Comparison of ENCODE assay signal across 20 cellular contexts in genomic region chr15:34147371-34148140, GRCh38. TPM values are rescaled to one million over a fixed set of nuclear protein-coding genes. Genes with fewer than 3 reads are reported as not detected.
DNase-seq lines count a peak whose midpoint lies in the region; ATAC-seq, FAIRE-seq and TF ChIP-seq lines count a peak whose summit lies in the region.
"Had no signal": no experiment of that assay in that cellular context is flagged by ENCODE, and none has a peak within 500 bp of the region (broad histone marks: within the 10 kb centered on the region; RNA-seq: fewer than 3 reads in every experiment).

No MANE protein-coding gene starts in this region.

- WGBS in mesenchymal stem cell: 83% methylated on average over 2 of the region's 6 CpGs

- H2BK120ac ChIP-seq in mesenchymal stem cell (ENCODE audit: low read depth, low read length): no peak overlapping the region

- H3K4me3 Mint-ChIP-seq in neural progenitor cell: no peak overlapping the region

- FAIRE-seq in endothelial cell of umbilical vein (lab: Jason Lieb, UNC): peak; percentile 68
- FAIRE-seq: colon, GM12878 had no signal

- POLR2A ChIA-PET in endothelial cell of umbilical vein (lab: Charles Lee): interaction anchor here (0.6 kb wide), 1 partner anchor 188 kb away, joined by 3 read pairs; no protein-coding TSS in a partner anchor

- intact Hi-C loops in endothelial cell of umbilical vein (cut with micrococcal nuclease): loop anchor here (2.0 kb wide), 1 partner anchor 63 kb away; the partner anchor contains the start of gene KATNBL1

- dilution Hi-C loops in endothelial cell of umbilical vein (cut with MboI; ENCODE audit: extremely low pct_ligation_motif_present, low sequenced_read_pairs): no loop called here

- no peaks in the 10 kb centered on the region for H3K4me1 Mint-ChIP-seq in neural progenitor cell

- no TSS peak for BruUV-seq in endothelial cell of umbilical vein (replicated peaks; lab: Mats Ljungman, UMichigan)

- H3K27ac Mint-ChIP-seq in neural progenitor cell: no peak overlapping the region

- H3K36me3 Mint-ChIP-seq in neural progenitor cell: peaks cover 25% of the 10 kb centered on the region

- no peaks in the 10 kb centered on the region for H3K9me3 ChIP-seq in SJSA1 (replicated peaks)
- no peaks in the 10 kb centered on the region for H3K9me3 ChIP-seq in endothelial cell of umbilical vein (replicated peaks; ENCODE audit: control insufficient read depth, insufficient read depth, low read length)
- no peaks in the 10 kb centered on the region for H3K9me3 ChIP-seq in mesenchymal stem cell (ENCODE audit: control insufficient read depth, low read length)
- no peaks in the 10 kb centered on the region for H3K9me3 ChIP-seq in neural progenitor cell (ENCODE audit: low read depth)

- no peak for ATAC-seq in GM19351 (IDR thresholded peaks at IDR 0.05; ENCODE audit: unreplicated experiment)
- ATAC-seq: GM12878 had no signal

- H3K27ac ChIP-seq in SJSA1: peak overlapping the region; percentile 29
- H3K27ac ChIP-seq in endothelial cell of umbilical vein (ENCODE audit: insufficient read depth, low read depth, low read length): peak overlapping the region; percentile 34
- no peak overlapping the region for H3K27ac ChIP-seq in mesenchymal stem cell (ENCODE audit: low read length, poor library complexity, severe bottlenecking)
- H3K27ac ChIP-seq in neural progenitor cell: no peak overlapping the region
- H3K27ac ChIP-seq: parathyroid adenoma, PC-9, SK-N-MC had no signal

- CTCF ChIA-PET in endothelial cell of umbilical vein (lab: Charles Lee): interaction anchor here (0.7 to 1.7 kb wide), 2 partner anchors 62 to 948 kb away, joined by 4 to 5 read pairs; partner anchors contain the start of gene KATNBL1

- H3K4me3 ChIP-seq in SJSA1 (no peak overlapping the region), endothelial cell of umbilical vein (replicated peaks in 1 of 3; ENCODE audit: insufficient read depth in 1 of 3, low read depth in 1 of 3, low read length in 3 of 3) (no peak overlapping the region), mesenchymal stem cell (ENCODE audit: insufficient read depth in 1 of 2, low read depth in 1 of 2, low read length in 2 of 2) (no peak overlapping the region), neural progenitor cell (no peak overlapping the region)
- H3K4me3 ChIP-seq: GM12878, PC-9, SK-N-MC had no signal

- no peak overlapping the region for H2BK15ac ChIP-seq in mesenchymal stem cell (ENCODE audit: low read depth, poor library complexity, severe bottlenecking)

- H2AFZ ChIP-seq in endothelial cell of umbilical vein (ENCODE audit: low read depth, low read length) (no peak overlapping the region), mesenchymal stem cell (ENCODE audit: low read depth, low read length) (no peak overlapping the region), neural progenitor cell (replicated peaks) (no peak overlapping the region)
- H2AFZ ChIP-seq: parathyroid adenoma, PC-9 had no signal

- H3K4me1 ChIP-seq in SJSA1 (replicated peaks): peaks cover 15% of the 10 kb centered on the region
- peaks cover 15% of the 10 kb centered on the region for H3K4me1 ChIP-seq in endothelial cell of umbilical vein (ENCODE audit: control insufficient read depth, extremely low read depth, insufficient read depth, low read length)
- no peaks in the 10 kb centered on the region for H3K4me1 ChIP-seq in mesenchymal stem cell (ENCODE audit: control insufficient read depth, insufficient read depth, low read depth, low read length)
- H3K4me1 ChIP-seq in neural progenitor cell: no peaks in the 10 kb centered on the region
- H3K4me1 ChIP-seq: parathyroid adenoma had no signal

- TF ChIP-seq CTCF in endothelial cell of umbilical vein (IDR thresholded peaks at IDR 0.05; ENCODE audit: extremely low read depth in 1 of 2, insufficient read depth in 1 of 2, low read depth in 1 of 2, low read length in 2 of 2) (no peak), neural progenitor cell (IDR thresholded peaks at IDR 0.05) (no peak)

- no peak overlapping the region for H4K91ac ChIP-seq in mesenchymal stem cell (ENCODE audit: low read length)

- no peak overlapping the region for H3K14ac ChIP-seq in mesenchymal stem cell (ENCODE audit: low read length in 2 of 2)

- H2BK5ac ChIP-seq in mesenchymal stem cell (ENCODE audit: low read depth, low read length, poor library complexity, severe bottlenecking): no peak overlapping the region

- H3K27me3 ChIP-seq in SJSA1 (replicated peaks) (no peaks in the 10 kb centered on the region), endothelial cell of umbilical vein (ENCODE audit: control insufficient read depth in 2 of 2, insufficient read depth in 2 of 2, low read length in 2 of 2) (no peaks in the 10 kb centered on the region), mesenchymal stem cell (ENCODE audit: control insufficient read depth in 1 of 2, insufficient read depth in 1 of 2, low read length in 2 of 2) (no peaks in the 10 kb centered on the region), neural progenitor cell (no peaks in the 10 kb centered on the region)

- no peak overlapping the region for H2BK12ac ChIP-seq in mesenchymal stem cell (ENCODE audit: low read length in 2 of 2)

- no peak overlapping the region for H3K18ac ChIP-seq in mesenchymal stem cell (ENCODE audit: low read depth in 1 of 2, low read length in 2 of 2)

- no peaks in the 10 kb centered on the region for H3K9me3 Mint-ChIP-seq in neural progenitor cell

- H2AK5ac ChIP-seq in mesenchymal stem cell (ENCODE audit: low read length, severe bottlenecking): no peak overlapping the region

- no peaks in the 10 kb centered on the region for H3F3A ChIP-seq in neural progenitor cell (ENCODE audit: low read depth)

- no peaks in the 10 kb centered on the region for H3K9me1 ChIP-seq in endothelial cell of umbilical vein (replicated peaks; ENCODE audit: control insufficient read depth, extremely low read depth, insufficient read depth, low read length)

- H3K9ac ChIP-seq in endothelial cell of umbilical vein (replicated peaks; ENCODE audit: extremely low read depth, insufficient read depth, low read length) (peak overlapping the region; percentile 31), mesenchymal stem cell (ENCODE audit: low read length) (no peak overlapping the region), neural progenitor cell (no peak overlapping the region)
- H3K9ac ChIP-seq: parathyroid adenoma had no signal

- no peaks in the 10 kb centered on the region for H3K27me3 Mint-ChIP-seq in neural progenitor cell (ENCODE audit: insufficient read depth, low read depth)

- H3K4ac ChIP-seq in mesenchymal stem cell (ENCODE audit: low read depth in 1 of 2, low read length in 2 of 2): no peak overlapping the region

- peak overlapping the region; percentile 64 for H3K4me2 ChIP-seq in endothelial cell of umbilical vein (ENCODE audit: insufficient read depth, low read length)
- no peak overlapping the region for H3K4me2 ChIP-seq in mesenchymal stem cell (ENCODE audit: low read length, poor library complexity, severe bottlenecking)
- H3K4me2 ChIP-seq in neural progenitor cell: no peak overlapping the region
- H3K4me2 ChIP-seq: PC-9 had no signal

- peak; percentile 3 for DNase-seq in EL
- DNase-seq in SJSA1 (ENCODE audit: low read depth in 1 of 2, low spot score in 2 of 2): peak in 1 of 2 experiments; percentile 56
- DNase-seq in endothelial cell of umbilical vein (ENCODE audit: low read depth, low spot score): peak; percentile 81
- peak; percentile 17 for DNase-seq in mesenchymal stem cell
- DNase-seq in neural progenitor cell (ENCODE audit: low spot score): no peak
- no peak for DNase-seq in midbrain (lab: John Stamatoyannopoulos, UW)
- DNase-seq in NCI-H82 (lab: John Stamatoyannopoulos, UW): no peak
- DNase-seq: activated CD4-positive, CD25-positive, alpha-beta regulatory T cell treated with anti-CD3 and anti-CD28 coated beads, Interleukin-2, amount 50 U/mL, for 72 hours; activated gamma-delta T cell; AML-193; GF-D8; NCI-H748 treated with DMSO at 0.1 percent for 48 hours; stimulated activated CD4-positive, alpha-beta T cell treated with anti-CD3 and anti-CD28 coated beads, Interleukin-4, amount 100 ng/mL, for 24 hours; T1000 had no signal

- H4K20me1 ChIP-seq in endothelial cell of umbilical vein (replicated peaks; ENCODE audit: control insufficient read depth, extremely low read depth, insufficient read depth, low read length) (no peaks in the 10 kb centered on the region), neural progenitor cell (ENCODE audit: low read depth) (no peaks in the 10 kb centered on the region)

- no peaks in the 10 kb centered on the region for H3K79me2 ChIP-seq in endothelial cell of umbilical vein (ENCODE audit: control insufficient read depth, insufficient read depth, low read length)
- no peaks in the 10 kb centered on the region for H3K79me2 ChIP-seq in neural progenitor cell (ENCODE audit: low read depth)
- H3K79me2 ChIP-seq: parathyroid adenoma had no signal

- no peak overlapping the region for H3K23ac ChIP-seq in mesenchymal stem cell (ENCODE audit: low read length in 2 of 2)

- peaks cover 11% of the 10 kb centered on the region for H3K79me1 ChIP-seq in mesenchymal stem cell (replicated peaks; ENCODE audit: low read length, poor library complexity, severe bottlenecking)

- peaks cover 49% of the 10 kb centered on the region for H3K36me3 ChIP-seq in SJSA1
- peaks cover 1 to 6% of the 10 kb centered on the region in 2 experiments for H3K36me3 ChIP-seq in endothelial cell of umbilical vein (ENCODE audit: control insufficient read depth in 2 of 2, extremely low read depth in 1 of 2, insufficient read depth in 2 of 2, low read length in 2 of 2)
- peaks cover 29 to 83% of the 10 kb centered on the region in 2 experiments for H3K36me3 ChIP-seq in mesenchymal stem cell (ENCODE audit: control insufficient read depth in 1 of 2, insufficient read depth in 2 of 2, low read depth in 1 of 2, low read length in 2 of 2)
- H3K36me3 ChIP-seq in neural progenitor cell: peaks cover 22% of the 10 kb centered on the region

- H4K8ac ChIP-seq in mesenchymal stem cell (ENCODE audit: low read length): no peak overlapping the region

- TF ChIP-seq POLR2A in endothelial cell of umbilical vein (IDR thresholded peaks at IDR 0.05; ENCODE audit: low read depth, low read length): no peak

RNA-seq across cellular contexts. Expression of gene PGBD4, which starts 45.7 kb away (rescaled TPM):
- total RNA-seq in SJSA1 (2014; rRNA removed; shearing (Covaris generic)): 1.5 and 2.5 TPM in 2 replicates
- 1.1 TPM in 2 replicates for total RNA-seq in endothelial cell of umbilical vein
- polyA plus RNA-seq in endothelial cell of umbilical vein: 0.39 and 0.41 TPM in 2 replicates
- 0.49 and 0.56 TPM in 2 replicates for polyA plus RNA-seq in endothelial cell of umbilical vein (2011; cell fraction: cytosol; rRNA removed)
- 1.0 and 1.4 TPM in 2 replicates for polyA plus RNA-seq in endothelial cell of umbilical vein (2011; cell fraction: nucleus; rRNA removed)
- polyA plus RNA-seq in endothelial cell of umbilical vein (2012): 0.72 and 0.98 TPM in 2 replicates
- 1.4 TPM in 2 replicates for polyA minus RNA-seq in endothelial cell of umbilical vein
- 0.61 TPM for polyA minus RNA-seq in endothelial cell of umbilical vein (2011; cell fraction: cytosol; rRNA and poly(A)+ RNA removed)
- 1.3 and 1.9 TPM in 2 replicates for polyA minus RNA-seq in endothelial cell of umbilical vein (2011; cell fraction: nucleus; rRNA and poly(A)+ RNA removed)
- polyA plus RNA-seq in mesenchymal stem cell (2013, experiment 1 of 2): 0.88 TPM
- 0.89 TPM for polyA plus RNA-seq in mesenchymal stem cell (2013, experiment 2 of 2)
- total RNA-seq in neural progenitor cell (ENCODE audit: low replicate concordance): 0.93 and 1.7 TPM in 2 replicates

RNA-seq across cellular contexts. Expression of gene EMC7, which starts 45.9 kb away (rescaled TPM):
- total RNA-seq in SJSA1 (2014; rRNA removed; shearing (Covaris generic)): 27.1 and 42.5 TPM in 2 replicates
- total RNA-seq in endothelial cell of umbilical vein (69.9 and 70.6 TPM in 2 replicates), neural progenitor cell (ENCODE audit: low replicate concordance) (18.6 and 25.6 TPM in 2 replicates)
- polyA plus RNA-seq in endothelial cell of umbilical vein: 46.9 and 57.0 TPM in 2 replicates
- polyA plus RNA-seq in endothelial cell of umbilical vein (2011; cell fraction: cytosol; rRNA removed): 67.7 and 74.8 TPM in 2 replicates
- polyA plus RNA-seq in endothelial cell of umbilical vein (2011; cell fraction: nucleus; rRNA removed): 23.2 and 37.0 TPM in 2 replicates
- polyA plus RNA-seq in endothelial cell of umbilical vein (2012): 75.4 and 100 TPM in 2 replicates
- polyA minus RNA-seq in endothelial cell of umbilical vein: 23.8 and 32.8 TPM in 2 replicates
- polyA minus RNA-seq in endothelial cell of umbilical vein (2011; cell fraction: cytosol; rRNA and poly(A)+ RNA removed): 26.0 TPM
- polyA minus RNA-seq in endothelial cell of umbilical vein (2011; cell fraction: nucleus; rRNA and poly(A)+ RNA removed): 8.3 and 12.6 TPM in 2 replicates
- 150 TPM for polyA plus RNA-seq in mesenchymal stem cell (2013, experiment 1 of 2)
- polyA plus RNA-seq in mesenchymal stem cell (2013, experiment 2 of 2): 159 TPM

Comparison
In these comparisons a context has a peak if more than half of its experiments do, and no peak if none do; other contexts are left out.
1. DNase-seq: peak in EL (single experiment), endothelial cell of umbilical vein (single experiment) and mesenchymal stem cell (single experiment); none in neural progenitor cell (single experiment), midbrain (single experiment) and NCI-H82 (single experiment).
2. H3K27ac ChIP-seq: peak in SJSA1 (single experiment) and endothelial cell of umbilical vein (single experiment); none in mesenchymal stem cell (single experiment) and neural progenitor cell (single experiment).